ENCODE assay signal across 25 cellular contexts in genomic region chr10:30537586-30537985, GRCh38.
DNase-seq lines count a peak whose midpoint lies in the region; ATAC-seq, FAIRE-seq and TF ChIP-seq lines count a peak whose summit lies in the region.
"Had no signal": no experiment of that assay in that cellular context is flagged by ENCODE, and none has a peak within 500 bp of the region (broad histone marks: within the 10 kb centered on the region; RNA-seq: fewer than 3 reads in every experiment).

No MANE protein-coding gene starts in this region.

- no peak for TF ChIP-seq CTCF in CD14-positive monocyte (IDR thresholded peaks at IDR 0.05)
- no peak for TF ChIP-seq CTCF in K562 (IDR thresholded peaks at IDR 0.05 in 2 of 3, conservative IDR thresholded peaks at IDR 0.05 in 1 of 3; ENCODE audit: insufficient read depth in 2 of 3, low read depth in 1 of 3, low read length in 3 of 3)
- TF ChIP-seq CTCF in HepG2 (CRISPR knock-in tag; IDR thresholded peaks at IDR 0.05), result no peak
- TF ChIP-seq CTCF in stomach (IDR thresholded peaks at IDR 0.05), result no peak

- BruUV-seq in K562 (replicated peaks; lab: Mats Ljungman, UMichigan) (no TSS peak), HepG2 (replicated peaks; lab: Mats Ljungman, UMichigan) (no TSS peak)

- TF ChIP-seq EP300 in K562 (IDR thresholded peaks at IDR 0.05; ENCODE audit: low read length), result no peak
- no peak for TF ChIP-seq EP300 in HepG2 (IDR thresholded peaks at IDR 0.05; ENCODE audit: low read depth in 2 of 2, low read length in 2 of 2)
- no peak for TF ChIP-seq EP300 in HepG2 (CRISPR knock-in tag; IDR thresholded peaks at IDR 0.05; ENCODE audit: borderline replicate concordance)
- no peak for TF ChIP-seq EP300 in stomach (IDR thresholded peaks at IDR 0.05)

- DNase-seq in CD14-positive monocyte (ENCODE audit: low spot score), result no peak
- no peak for DNase-seq in K562 (ENCODE audit: extremely low read depth in 1 of 4, low spot score in 3 of 4)
- DNase-seq in HepG2 (ENCODE audit: low spot score), result no peak
- DNase-seq in stomach, result no peak
- DNase-seq in GM12891 (ENCODE audit: insufficient read length, low spot score), result no peak
- no peak for DNase-seq in NCI-H2171 treated with DMSO at 0.1 percent for 48 hours (lab: John Stamatoyannopoulos, UW)
- no peak for DNase-seq in T-helper 9 cell
- DNase-seq: activated CD4-positive, alpha-beta T cell treated with anti-CD3 and anti-CD28 coated beads, Interleukin-2, amount 50 U/mL, for 48 hours; activated CD4-positive, CD25-positive, alpha-beta regulatory T cell; activated effector memory CD4-positive, alpha-beta T cell treated with Interleukin-2 at 50 U/mL for 16 hours; activated naive CD8-positive, alpha-beta T cell treated with anti-CD3 and anti-CD28 coated beads for 36 hours; C1 segment of cervical spinal cord; hippocampal formation; immature natural killer cell; NCI-H146; NCI-H2171; NCI-H524 treated with DMSO at 0.1 percent for 48 hours; substantia nigra had no signal

- intact Hi-C loops in CD14-positive monocyte (cut with micrococcal nuclease), result loop anchor here (5.0 to 10.0 kb wide), 3 partner anchors 47 to 93 kb away; no protein-coding TSS in a partner anchor
- intact Hi-C loops in K562 (cut with micrococcal nuclease), result no loop called here
- intact Hi-C loops in HepG2 (cut with micrococcal nuclease; ENCODE audit: unreplicated experiment), result no loop called here
- intact Hi-C loops in stomach (cut with DNase I; ENCODE audit: low total_unique reads), result loop anchor here (5.0 kb wide), 1 partner anchor 145 kb away; no protein-coding TSS in a partner anchor

- no peaks in the 10 kb centered on the region for H3K9me3 Mint-ChIP-seq in CD14-positive monocyte
- no peaks in the 10 kb centered on the region for H3K9me3 Mint-ChIP-seq in activated T-helper 17 cell treated with anti-CD3 and anti-CD28 coated beads, Interleukin-2, amount 50 U/mL, for 72 hours
- H3K9me3 Mint-ChIP-seq: activated naive CD8-positive, alpha-beta T cell treated with anti-CD3 and anti-CD28 coated beads for 36 hours; immature natural killer cell; T-helper 2 cell treated with Interferon-gamma antibody and Interleukin-4, amounts not matched to agents 5 μg/mL and 100 μg/mL, for 36 hours had no signal

- H3K9ac ChIP-seq in K562 (ENCODE audit: insufficient read depth in 1 of 2, low read depth in 2 of 2, low read length in 2 of 2) (no peak overlapping the region), HepG2 (ENCODE audit: insufficient read depth, low read depth, low read length) (no peak overlapping the region)
- H3K9ac ChIP-seq: KMS-11 had no signal

- peak overlapping the region; percentile 65; the same call in 1 of the 2 replicates for H2AFZ ChIP-seq in K562 (ENCODE audit: low read depth, low read length)
- no peak overlapping the region for H2AFZ ChIP-seq in HepG2 (ENCODE audit: low read length)

- H3K27me3 ChIP-seq in K562 (ENCODE audit: control insufficient read depth in 2 of 2, insufficient read depth in 2 of 2, low read length in 2 of 2) (no peaks in the 10 kb centered on the region), HepG2 (ENCODE audit: control insufficient read depth in 1 of 2, insufficient read depth in 2 of 2, low read length in 2 of 2) (no peaks in the 10 kb centered on the region), stomach (no peaks in the 10 kb centered on the region)
- H3K27me3 ChIP-seq: foreskin keratinocyte had no signal

- FAIRE-seq in K562 (lab: Jason Lieb, UNC) (no peak), HepG2 (lab: Jason Lieb, UNC) (no peak), GM12891 (lab: Jason Lieb, UNC) (no peak)
- FAIRE-seq: GM12878, H1 had no signal

- no peak for TF ChIP-seq POLR2A in K562 (conservative IDR thresholded peaks at IDR 0.05)
- TF ChIP-seq POLR2A in HepG2 (IDR thresholded peaks at IDR 0.05; ENCODE audit: insufficient read depth in 1 of 2, low read depth in 2 of 2, low read length in 2 of 2), result no peak
- TF ChIP-seq POLR2A in stomach (IDR thresholded peaks at IDR 0.05), result no peak
- no peak for TF ChIP-seq POLR2A in GM12891 (IDR thresholded peaks at IDR 0.05; ENCODE audit: low read depth, low read length)

- H3K36me3 Mint-ChIP-seq in CD14-positive monocyte, result peaks cover 0 to 3% of the 10 kb centered on the region in 2 donors
- H3K36me3 Mint-ChIP-seq in activated T-helper 17 cell treated with anti-CD3 and anti-CD28 coated beads, Interleukin-2, amount 50 U/mL, for 72 hours (ENCODE audit: low read depth), result no peaks in the 10 kb centered on the region
- H3K36me3 Mint-ChIP-seq: activated naive CD8-positive, alpha-beta T cell treated with anti-CD3 and anti-CD28 coated beads for 36 hours had no signal

- H3K4me2 ChIP-seq in K562 (ENCODE audit: insufficient read depth, low read length) (no peak overlapping the region), HepG2 (ENCODE audit: low read depth, low read length) (peak overlapping the region; percentile 48; the same call in 1 of the 2 replicates)
- H3K4me2 ChIP-seq: KMS-11 had no signal

- no peaks in the 10 kb centered on the region for H3K27me3 Mint-ChIP-seq in CD14-positive monocyte (ENCODE audit: low read depth in 3 of 3)
- H3K27me3 Mint-ChIP-seq in activated T-helper 17 cell treated with anti-CD3 and anti-CD28 coated beads, Interleukin-2, amount 50 U/mL, for 72 hours, result no peaks in the 10 kb centered on the region
- H3K27me3 Mint-ChIP-seq: activated naive CD8-positive, alpha-beta T cell treated with anti-CD3 and anti-CD28 coated beads for 36 hours had no signal

- ATAC-seq in K562 (no peak), HepG2 (no peak)
- no peak for ATAC-seq in activated T-helper 17 cell treated with anti-CD3 and anti-CD28 coated beads, Interleukin-2, amount 50 U/mL, for 72 hours (replicated peaks)
- ATAC-seq: GM12878 had no signal

- no peak for TF ChIP-seq RAD21 in K562 (CRISPR knock-in tag; conservative IDR thresholded peaks at IDR 0.05 in 1 of 2, IDR thresholded peaks at IDR 0.05 in 1 of 2)
- TF ChIP-seq RAD21 in HepG2 (CRISPR knock-in tag; IDR thresholded peaks at IDR 0.05), result no peak

- H3K4me3 ChIP-seq in K562 (no peak overlapping the region), HepG2 (replicated peaks in 1 of 3; ENCODE audit: insufficient read depth in 1 of 3, low read depth in 2 of 3, low read length in 3 of 3) (no peak overlapping the region), stomach (no peak overlapping the region)
- H3K4me3 ChIP-seq: GM12878 had no signal

- H3K9me1 ChIP-seq in K562 (ENCODE audit: control insufficient read depth, insufficient read depth, low read length), result no peaks in the 10 kb centered on the region

- peaks cover 69% of the 10 kb centered on the region for H3K4me1 Mint-ChIP-seq in CD14-positive monocyte
- H3K4me1 Mint-ChIP-seq in activated T-helper 17 cell treated with anti-CD3 and anti-CD28 coated beads, Interleukin-2, amount 50 U/mL, for 72 hours, result peaks cover 16% of the 10 kb centered on the region

- 39% methylated on average over 2 of the region's 2 CpGs for WGBS in K562 (ENCODE audit: insufficient coverage, low coverage, missing lambda C conversion rate)
- 35% methylated on average over 2 of the region's 2 CpGs for WGBS in HepG2 (ENCODE audit: low lambda C conversion rate)
- WGBS in stomach, 5 donors, result 5 to 23% (median 14%) methylated on average over 2 of the region's 2 CpGs

- H4K20me1 ChIP-seq in K562 (replicated peaks; ENCODE audit: control insufficient read depth, insufficient read depth, low read length) (no peaks in the 10 kb centered on the region), HepG2 (ENCODE audit: insufficient read depth, low read length) (no peaks in the 10 kb centered on the region)

- H3K9me3 ChIP-seq in K562 (replicated peaks; ENCODE audit: control insufficient read depth, insufficient read depth, low read depth, low read length) (no peaks in the 10 kb centered on the region), HepG2 (ENCODE audit: low read length) (no peaks in the 10 kb centered on the region), stomach (no peaks in the 10 kb centered on the region)

- peak overlapping the region in 1 of 2 donors; percentile 62 for H3K4me3 Mint-ChIP-seq in CD14-positive monocyte
- H3K4me3 Mint-ChIP-seq in activated T-helper 17 cell treated with anti-CD3 and anti-CD28 coated beads, Interleukin-2, amount 50 U/mL, for 72 hours, result no peak overlapping the region
- H3K4me3 Mint-ChIP-seq: activated naive CD8-positive, alpha-beta T cell treated with anti-CD3 and anti-CD28 coated beads for 36 hours; immature natural killer cell; T-helper 2 cell treated with Interferon-gamma antibody and Interleukin-4, amounts not matched to agents 5 μg/mL and 100 μg/mL, for 36 hours had no signal

- CTCF ChIA-PET in K562 (lab: Yijun Ruan, JAX; ENCODE audit: low intra/inter-chr PET ratio) (no interaction called here), HepG2 (lab: Yijun Ruan, JAX; ENCODE audit: low intra/inter-chr PET ratio, low total read pairs) (no interaction called here)

- H3K27ac Mint-ChIP-seq in CD14-positive monocyte, result peak overlapping the region; percentile 72 to 90 (median 82)
- H3K27ac Mint-ChIP-seq in activated T-helper 17 cell treated with anti-CD3 and anti-CD28 coated beads, Interleukin-2, amount 50 U/mL, for 72 hours, result no peak overlapping the region
- H3K27ac Mint-ChIP-seq: activated naive CD8-positive, alpha-beta T cell treated with anti-CD3 and anti-CD28 coated beads for 36 hours; T-helper 2 cell treated with Interferon-gamma antibody and Interleukin-4, amounts not matched to agents 5 μg/mL and 100 μg/mL, for 36 hours had no signal

- H3K79me2 ChIP-seq in K562 (ENCODE audit: control insufficient read depth, insufficient read depth, low read length), result no peaks in the 10 kb centered on the region
- no peaks in the 10 kb centered on the region for H3K79me2 ChIP-seq in HepG2 (ENCODE audit: insufficient read depth, low read length)

- H3K4me1 ChIP-seq in K562 (replicated peaks in 1 of 2; ENCODE audit: control insufficient read depth in 2 of 2, insufficient read depth in 2 of 2, low read length in 2 of 2) (peaks cover 0 to 12% of the 10 kb centered on the region in 2 experiments; a peak in 4 of 5 replicates), HepG2 (ENCODE audit: insufficient read depth, low read length) (peaks cover 96% of the 10 kb centered on the region), stomach (peaks cover 0 to 20% (median 0%) of the 10 kb centered on the region in 4 donors)
- H3K4me1 ChIP-seq: foreskin keratinocyte had no signal

- H3K36me3 ChIP-seq in K562 (ENCODE audit: control insufficient read depth, insufficient read depth, low read length) (no peaks in the 10 kb centered on the region), HepG2 (replicated peaks in 1 of 2; ENCODE audit: control insufficient read depth in 1 of 2, insufficient read depth in 2 of 2, low read length in 2 of 2) (no peaks in the 10 kb centered on the region), stomach (no peaks in the 10 kb centered on the region)

- in situ Hi-C loops in K562 (cut with MboI), result loop anchor here (10.0 kb wide), 1 partner anchor 143 kb away; no protein-coding TSS in a partner anchor
- in situ Hi-C loops in HepG2 (cut with HindIII; ENCODE audit: extremely low pct_ligation_motif_present, low pct_unique_long_range_greater_than_20kb), result loop anchor here (10.0 kb wide), 1 partner anchor 123 kb away; no protein-coding TSS in a partner anchor

- POLR2A ChIA-PET in K562 (lab: Yijun Ruan, JAX) (interaction anchor here (1.2 to 2.6 kb wide), 2 partner anchors 15 to 1040 kb away, joined by 3 to 11 read pairs; no protein-coding TSS in a partner anchor), HepG2 (lab: Yijun Ruan, JAX) (interaction anchor here (0.9 to 2.0 kb wide), 5 partner anchors 16 to 114 kb away, joined by 3 to 6 read pairs (median 4); partner anchors contain the start of gene MAP3K8)

- H3K27ac ChIP-seq in K562 (ENCODE audit: extremely low read depth, low read depth, low read length) (no peak overlapping the region), HepG2 (ENCODE audit: extremely low read length, insufficient read depth, low read length) (peak overlapping the region; percentile 0), stomach (peak overlapping the region in 4 of 5 donors; percentile 3 to 54 (median 24))
- H3K27ac ChIP-seq: epithelial cell of prostate, foreskin keratinocyte, KMS-11 had no signal

Comparison
In these comparisons a context has a peak if more than half of its experiments do, and no peak if none do; other contexts are left out.
1. intact Hi-C loops: an anchor here in CD14-positive monocyte (5.0 to 10.0 kb wide) and stomach (5.0 kb wide); none called in K562 and HepG2.